1 cellular context compared by ENCODE assay signal in genomic region chr1:156114919-156115513, GRCh38.
TF ChIP-seq lines count a peak whose summit lies in the region.

No MANE protein-coding gene starts in this region.

TF ChIP-seq in K562, 482 proteins besides CTCF, POLR2A, EP300 and RAD21 (continued from another document and continues in another):
- peak in 1 of 2 experiments; percentile 25; a peak in 1 of 4 replicates for TF ChIP-seq ZMIZ1 (IDR thresholded peaks at IDR 0.05; ENCODE audit: low read depth in 2 of 2, low read length in 2 of 2)
- TF ChIP-seq FOXK2 (conservative IDR thresholded peaks at IDR 0.05 in 1 of 2, IDR thresholded peaks at IDR 0.05 in 1 of 2; ENCODE audit: low read depth in 2 of 2): no peak
- no peak for TF ChIP-seq HSF4 (CRISPR knock-in tag; IDR thresholded peaks at IDR 0.05; ENCODE audit: borderline replicate concordance)
- TF ChIP-seq STAT6 (CRISPR knock-in tag; IDR thresholded peaks at IDR 0.05): peak; percentile 92; the same call in 1 of the 2 replicates
- no peak for TF ChIP-seq BRF2 (IDR thresholded peaks at IDR 0.05; ENCODE audit: borderline replicate concordance, insufficient read depth, insufficient read length)
- no peak for TF ChIP-seq MCM3 (IDR thresholded peaks at IDR 0.05)
- no peak for TF ChIP-seq ZNF280B (CRISPR knock-in tag; IDR thresholded peaks at IDR 0.05)
- no peak for TF ChIP-seq CREBBP (IDR thresholded peaks at IDR 0.05; ENCODE audit: low read depth, low read length)
- TF ChIP-seq ZNF175 (CRISPR knock-in tag; IDR thresholded peaks at IDR 0.05; ENCODE audit: low read depth): peak; percentile 55; the same call in 1 of the 2 replicates
- TF ChIP-seq ATF3 (IDR thresholded peaks at IDR 0.05): no peak
- no peak for TF ChIP-seq ATF3 (CRISPR knock-in tag; conservative IDR thresholded peaks at IDR 0.05)
- no peak for TF ChIP-seq FOXJ2 (tag; IDR thresholded peaks at IDR 0.05)
- TF ChIP-seq KLF1 (tag; IDR thresholded peaks at IDR 0.05): no peak
- TF ChIP-seq SMC3 (conservative IDR thresholded peaks at IDR 0.05; ENCODE audit: insufficient read depth, low read depth, low read length): no peak
- no peak for TF ChIP-seq ZNF79 (CRISPR knock-in tag; IDR thresholded peaks at IDR 0.05; ENCODE audit: low read depth)
- TF ChIP-seq ZSCAN32 (CRISPR knock-in tag; IDR thresholded peaks at IDR 0.05): no peak
- TF ChIP-seq CHD7 (IDR thresholded peaks at IDR 0.05; ENCODE audit: low read depth, low read length): no peak
- TF ChIP-seq AFF4 (CRISPR knock-in tag; IDR thresholded peaks at IDR 0.05): no peak
- TF ChIP-seq TCF15 (CRISPR knock-in tag; IDR thresholded peaks at IDR 0.05): no peak
- TF ChIP-seq ATF6 (CRISPR knock-in tag; IDR thresholded peaks at IDR 0.05): no peak
